In the genomic region with DNA sequence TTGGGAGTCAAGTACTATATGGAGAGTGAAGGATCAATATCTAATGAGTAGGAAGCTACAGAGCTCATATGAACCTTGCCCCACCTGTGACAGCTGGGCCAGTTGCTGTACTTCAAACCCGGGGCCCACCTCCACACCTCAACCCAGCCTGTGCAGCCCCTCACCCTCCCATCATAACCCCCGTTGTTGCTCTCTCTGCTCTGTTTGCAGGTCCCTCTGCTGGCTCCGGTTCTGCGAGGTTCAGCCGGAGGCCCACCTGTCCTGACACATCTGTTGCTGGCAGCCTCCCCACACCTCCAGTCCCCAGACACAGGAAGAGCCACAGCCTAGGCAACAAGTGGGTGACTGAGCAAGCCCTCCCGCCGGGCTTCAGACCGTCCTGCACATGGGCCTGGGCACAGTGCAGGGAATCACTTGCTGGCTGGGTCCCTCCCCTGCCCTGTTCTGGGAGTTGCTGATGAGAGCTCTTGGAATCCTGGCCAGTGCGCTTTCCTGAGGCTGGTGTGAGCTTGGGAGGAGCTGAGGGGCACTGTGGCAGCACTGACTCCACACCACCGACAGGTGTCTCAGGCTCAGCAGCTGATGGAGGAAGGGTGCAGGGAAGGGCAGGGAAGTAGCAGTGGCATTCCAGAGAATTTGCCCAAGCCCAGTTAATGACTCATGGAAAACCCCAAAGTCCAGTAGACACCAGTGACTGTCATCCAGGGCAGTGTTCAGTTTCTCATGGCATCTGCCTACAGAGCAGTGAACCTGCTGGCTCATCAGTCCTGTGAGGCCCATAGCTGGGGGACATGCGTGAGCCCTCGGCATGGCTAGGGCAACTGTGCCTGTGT, we compare ENCODE assay signal across 1 cellular context.
TF ChIP-seq lines count a peak whose summit lies in the region.

No MANE protein-coding gene starts in this region.

TF ChIP-seq in GM23338, 12 proteins besides CTCF, POLR2A, EP300 and RAD21:
- TF ChIP-seq, protein P1, sequence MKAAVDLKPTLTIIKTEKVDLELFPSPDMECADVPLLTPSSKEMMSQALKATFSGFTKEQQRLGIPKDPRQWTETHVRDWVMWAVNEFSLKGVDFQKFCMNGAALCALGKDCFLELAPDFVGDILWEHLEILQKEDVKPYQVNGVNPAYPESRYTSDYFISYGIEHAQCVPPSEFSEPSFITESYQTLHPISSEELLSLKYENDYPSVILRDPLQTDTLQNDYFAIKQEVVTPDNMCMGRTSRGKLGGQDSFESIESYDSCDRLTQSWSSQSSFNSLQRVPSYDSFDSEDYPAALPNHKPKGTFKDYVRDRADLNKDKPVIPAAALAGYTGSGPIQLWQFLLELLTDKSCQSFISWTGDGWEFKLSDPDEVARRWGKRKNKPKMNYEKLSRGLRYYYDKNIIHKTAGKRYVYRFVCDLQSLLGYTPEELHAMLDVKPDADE (IDR thresholded peaks at IDR 0.05), result no peak
- no peak for TF ChIP-seq ZNF114 (CRISPR knock-in tag; IDR thresholded peaks at IDR 0.05)
- TF ChIP-seq EZH2 (IDR thresholded peaks at IDR 0.05; ENCODE audit: low read depth, unreplicated experiment), result no peak
